Comparison of ENCODE assay signal across 18 cellular contexts in genomic region chr3:115862099-115862498, GRCh38.
DNase-seq lines count a peak whose midpoint lies in the region; ATAC-seq and TF ChIP-seq lines count a peak whose summit lies in the region.
"Had no signal": no experiment of that assay in that cellular context is flagged by ENCODE, and none has a peak within 500 bp of the region (broad histone marks: within the 10 kb centered on the region; RNA-seq: fewer than 3 reads in every experiment).

No MANE protein-coding gene starts in this region.

- no peaks in the 10 kb centered on the region for H3K4me1 Mint-ChIP-seq in T-helper 17 cell
- H3K4me1 Mint-ChIP-seq in natural killer cell, result no peaks in the 10 kb centered on the region
- H3K4me1 Mint-ChIP-seq: CD8-positive, alpha-beta memory T cell had no signal

- DNase-seq in NCI-H128 (lab: John Stamatoyannopoulos, UW; ENCODE audit: unreplicated experiment) (peak; percentile 41), NCI-H2227 (lab: John Stamatoyannopoulos, UW; ENCODE audit: unreplicated experiment) (peak; percentile 78), SK-N-MC (ENCODE audit: low read depth, low spot score) (peak; percentile 82), T-helper 17 cell (no peak), sciatic nerve (ENCODE audit: low spot score) (no peak), T-helper 2 cell (no peak), natural killer cell (no peak)
- DNase-seq: CD8-positive, alpha-beta memory T cell; DMS 273 treated with DMSO at 0.1 percent for 48 hours; GOT3; MG63; NCI-H1105 treated with DMSO at 0.1 percent for 48 hours; NCI-H2029 treated with DMSO at 0.1 percent for 48 hours; NCI-H510A treated with DMSO at 0.1 percent for 48 hours; PC-9; SK-N-SH had no signal

- H3K27ac Mint-ChIP-seq in T-helper 17 cell (no peak overlapping the region), natural killer cell (no peak overlapping the region)
- H3K27ac Mint-ChIP-seq: CD8-positive, alpha-beta memory T cell; T-helper 1 cell treated with Interleukin-12 subunit alpha and Interleukin-12 subunit beta and Interleukin-4 antibody, amounts not matched to agents 30 μg/mL and 1 μg/mL, for 36 hours had no signal

- peaks cover 72% of the 10 kb centered on the region for H3K27me3 Mint-ChIP-seq in T-helper 17 cell
- H3K27me3 Mint-ChIP-seq in natural killer cell (ENCODE audit: low read depth in 2 of 2), result peaks cover 0 to 18% of the 10 kb centered on the region in 2 donors

- H3K27ac ChIP-seq in SK-N-MC, result peak overlapping the region; percentile 100
- H3K27ac ChIP-seq: KMS-11, PC-9 had no signal

- peak overlapping the region; percentile 50 for H3K4me3 ChIP-seq in SK-N-MC
- H3K4me3 ChIP-seq: MG63, PC-9 had no signal

- no peak overlapping the region for H3K4me3 Mint-ChIP-seq in T-helper 17 cell
- H3K4me3 Mint-ChIP-seq in natural killer cell, result no peak overlapping the region
- H3K4me3 Mint-ChIP-seq: CD8-positive, alpha-beta memory T cell; T-helper 1 cell treated with Interleukin-12 subunit alpha and Interleukin-12 subunit beta and Interleukin-4 antibody, amounts not matched to agents 30 μg/mL and 1 μg/mL, for 36 hours had no signal

- H3K36me3 Mint-ChIP-seq in T-helper 17 cell (ENCODE audit: low read depth), result no peaks in the 10 kb centered on the region
- H3K36me3 Mint-ChIP-seq in natural killer cell, result no peaks in the 10 kb centered on the region
- H3K36me3 Mint-ChIP-seq: CD8-positive, alpha-beta memory T cell had no signal

- intact Hi-C loops in sciatic nerve (cut with DNase I) (no loop called here), natural killer cell (cut with micrococcal nuclease) (no loop called here)

- H3K9ac ChIP-seq in SK-N-MC (ENCODE audit: insufficient read length), result peak overlapping the region; percentile 82
- H3K9ac ChIP-seq: KMS-11, SK-N-SH had no signal

- no peak for TF ChIP-seq CTCF in natural killer cell (IDR thresholded peaks at IDR 0.05)

- H3K9me3 ChIP-seq in SK-N-MC (ENCODE audit: low read depth, low read length), result no peaks in the 10 kb centered on the region
- no peaks in the 10 kb centered on the region for H3K9me3 ChIP-seq in T-helper 17 cell (ENCODE audit: control insufficient read depth, low read length, poor library complexity, severe bottlenecking)
- H3K9me3 ChIP-seq: MG63, SK-N-SH had no signal

- peaks cover 3% of the 10 kb centered on the region; the same call in 1 of the 2 replicates for H3K36me3 ChIP-seq in SK-N-MC (ENCODE audit: insufficient read depth, low read length)
- H3K36me3 ChIP-seq: MG63 had no signal

- ATAC-seq in T-helper 17 cell, result no peak
- no peak for ATAC-seq in sciatic nerve
- no peak for ATAC-seq in natural killer cell

- peaks cover 2 to 3% of the 10 kb centered on the region in 2 donors for H3K9me3 Mint-ChIP-seq in natural killer cell
- H3K9me3 Mint-ChIP-seq: CD8-positive, alpha-beta memory T cell; T-helper 1 cell treated with Interleukin-12 subunit alpha and Interleukin-12 subunit beta and Interleukin-4 antibody, amounts not matched to agents 30 μg/mL and 1 μg/mL, for 36 hours had no signal

Comparison
In these comparisons a context has a peak if more than half of its experiments do, and no peak if none do; other contexts are left out.
1. DNase-seq: peak in NCI-H128 (single experiment), NCI-H2227 (single experiment) and SK-N-MC (single experiment); none in T-helper 17 cell (0 of 3), sciatic nerve (single experiment), T-helper 2 cell (0 of 5) and natural killer cell (single experiment).